ENCODE assay signal across 9 cellular contexts in the genomic region with DNA sequence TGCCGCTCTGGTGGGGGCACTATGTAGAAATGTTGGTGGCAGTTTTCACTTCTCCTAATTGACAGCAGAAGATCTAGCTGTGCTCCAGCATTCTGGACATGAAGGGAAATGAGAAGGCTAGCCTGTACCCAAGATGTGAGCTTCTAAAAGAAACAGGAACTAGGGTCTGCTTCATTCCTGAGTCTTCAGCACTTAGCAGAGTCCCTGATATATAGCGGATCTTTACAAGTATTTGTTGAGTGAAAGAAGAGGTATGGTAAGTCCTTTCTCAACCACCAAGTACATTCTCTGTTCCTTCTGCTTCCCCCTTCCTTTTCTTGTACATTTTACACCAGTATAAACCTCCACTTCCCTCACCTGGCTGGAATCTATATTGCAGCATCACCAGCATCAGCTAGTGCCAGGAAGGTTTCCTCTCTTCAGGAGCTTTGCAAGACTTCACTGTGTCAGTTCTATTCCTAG.
DNase-seq lines count a peak whose midpoint lies in the region; ATAC-seq and TF ChIP-seq lines count a peak whose summit lies in the region.
"Had no signal": no experiment of that assay in that cellular context is flagged by ENCODE, and none has a peak within 500 bp of the region (broad histone marks: within the 10 kb centered on the region; RNA-seq: fewer than 3 reads in every experiment).

No MANE protein-coding gene starts in this region.

- H3K4me1 Mint-ChIP-seq in CD4-positive, alpha-beta T cell (ENCODE audit: low read depth), result no peaks in the 10 kb centered on the region

- H3K27ac ChIP-seq in esophagus squamous epithelium, result no peak overlapping the region
- H3K27ac ChIP-seq in CD4-positive, alpha-beta T cell (ENCODE audit: low read depth, low read length), result no peak overlapping the region
- H3K27ac ChIP-seq: adrenal gland had no signal

- WGBS in esophagus squamous epithelium, 2 donors, result 83 to 91% methylated on average over 2 of the region's 2 CpGs

- in situ Hi-C loops in G401 (cut with HindIII; ENCODE audit: low sequenced_read_pairs), result no loop called here

- TF ChIP-seq POLR2A in esophagus squamous epithelium (IDR thresholded peaks at IDR 0.05), result no peak

- H3K36me3 Mint-ChIP-seq in CD4-positive, alpha-beta T cell (ENCODE audit: low read depth), result no peaks in the 10 kb centered on the region

- H3K4me3 Mint-ChIP-seq in CD4-positive, alpha-beta T cell, result no peak overlapping the region

- no peak overlapping the region for H3K27ac Mint-ChIP-seq in CD4-positive, alpha-beta T cell

- peaks cover 0 to 4% (median 0%) of the 10 kb centered on the region in 4 donors for H3K27me3 ChIP-seq in esophagus squamous epithelium
- no peaks in the 10 kb centered on the region for H3K27me3 ChIP-seq in CD4-positive, alpha-beta T cell (ENCODE audit: control insufficient read depth, insufficient read depth, low read length)
- H3K27me3 ChIP-seq: adrenal gland had no signal

- H3K36me3 ChIP-seq in esophagus squamous epithelium, result no peaks in the 10 kb centered on the region
- H3K36me3 ChIP-seq: adrenal gland had no signal

- ATAC-seq in GM21825 (IDR thresholded peaks at IDR 0.05; ENCODE audit: unreplicated experiment) (peak; percentile 60), left lobe of liver (peak; percentile 28)
- no peak for ATAC-seq in CD4-positive, alpha-beta T cell (ENCODE audit: poor library complexity)

- CTCF ChIA-PET in CD4-positive, alpha-beta T cell (lab: Charles Lee), result no interaction called here

- peak in 1 of 6 experiments; percentile 46 for TF ChIP-seq CTCF in esophagus squamous epithelium (IDR thresholded peaks at IDR 0.05)
- TF ChIP-seq CTCF in CD4-positive, alpha-beta T cell (IDR thresholded peaks at IDR 0.05), result no peak

- H3K4me3 ChIP-seq in esophagus squamous epithelium, result no peak overlapping the region
- H3K4me3 ChIP-seq: adrenal gland had no signal

- intact Hi-C loops in esophagus squamous epithelium (cut with DNase I) (no loop called here), posterior cingulate gyrus (cut with DNase I) (no loop called here)
- intact Hi-C loops in CD4-positive, alpha-beta T cell (cut with DNase I, micrococcal nuclease), result no loop called here

- no peaks in the 10 kb centered on the region for H3K9me3 ChIP-seq in esophagus squamous epithelium
- H3K9me3 ChIP-seq in CD4-positive, alpha-beta T cell (ENCODE audit: control insufficient read depth, low read length), result no peaks in the 10 kb centered on the region
- H3K9me3 ChIP-seq: adrenal gland had no signal

- POLR2A ChIA-PET in CD4-positive, alpha-beta T cell (lab: Charles Lee), result no interaction called here

- peak; percentile 78 for DNase-seq in G401 (ENCODE audit: low spot score)
- DNase-seq in NCI-H526 treated with DMSO at 0.1 percent for 48 hours (lab: John Stamatoyannopoulos, UW), result peak; percentile 34
- DNase-seq in left lobe of liver (ENCODE audit: low spot score), result no peak
- DNase-seq in esophagus squamous epithelium (lab: John Stamatoyannopoulos, UW), result no peak
- no peak for DNase-seq in posterior cingulate gyrus
- DNase-seq in amniotic stem cell (lab: John Stamatoyannopoulos, UW), result no peak
- DNase-seq in CD4-positive, alpha-beta T cell, result no peak

- H3K27me3 Mint-ChIP-seq in CD4-positive, alpha-beta T cell, result no peaks in the 10 kb centered on the region

- no peaks in the 10 kb centered on the region for H3K9me3 Mint-ChIP-seq in CD4-positive, alpha-beta T cell

- H3K4me1 ChIP-seq in esophagus squamous epithelium, result no peaks in the 10 kb centered on the region
- H3K4me1 ChIP-seq: adrenal gland had no signal

Comparison
In these comparisons a context has a peak if more than half of its experiments do, and no peak if none do; other contexts are left out.
1. DNase-seq: peak in G401 (single experiment) and NCI-H526 treated with DMSO at 0.1 percent for 48 hours (single experiment); none in left lobe of liver (single experiment), esophagus squamous epithelium (single experiment), posterior cingulate gyrus (0 of 10), amniotic stem cell (single experiment) and CD4-positive, alpha-beta T cell (0 of 10).